In the genomic region with DNA sequence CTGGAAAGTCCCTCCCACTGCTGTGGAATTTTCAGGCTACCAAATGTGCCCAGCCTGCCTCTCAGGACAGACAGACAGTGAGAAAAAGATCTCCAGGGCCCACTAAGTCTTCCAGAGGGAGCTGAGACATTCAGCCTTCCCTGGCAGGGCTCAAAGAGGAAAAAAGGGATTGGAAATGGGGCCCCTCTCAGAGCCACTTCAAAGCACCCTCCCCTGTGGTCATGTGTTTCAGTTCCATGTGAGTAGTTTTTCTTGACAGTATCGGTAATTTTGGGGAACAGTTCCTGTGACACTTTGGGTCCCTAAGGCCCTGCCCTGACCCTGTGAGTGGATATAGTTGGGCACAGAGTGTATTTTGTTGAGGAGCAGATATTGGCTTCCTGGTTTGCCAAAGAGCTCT, we compare ENCODE assay signal across 18 cellular contexts. TPM values are rescaled to one million over a fixed set of nuclear protein-coding genes. Genes with fewer than 3 reads are reported as not detected.
DNase-seq lines count a peak whose midpoint lies in the region; ATAC-seq lines count a peak whose summit lies in the region.
"Had no signal": no experiment of that assay in that cellular context is flagged by ENCODE, and none has a peak within 500 bp of the region (broad histone marks: within the 10 kb centered on the region; RNA-seq: fewer than 3 reads in every experiment).

No MANE protein-coding gene starts in this region.

- H3K4me3 ChIP-seq in CD8-positive, alpha-beta memory T cell (ENCODE audit: low read length): no peak overlapping the region
- H3K4me3 ChIP-seq: MG63 had no signal

- H3K4me1 ChIP-seq in CD8-positive, alpha-beta memory T cell (ENCODE audit: insufficient read depth, low read length): peaks cover 71% of the 10 kb centered on the region

- H3K9me3 ChIP-seq in CD8-positive, alpha-beta memory T cell (ENCODE audit: low read length): no peaks in the 10 kb centered on the region
- H3K9me3 ChIP-seq: MG63 had no signal

- intact Hi-C loops in activated CD4-positive, alpha-beta memory T cell treated with anti-CD3 and anti-CD28 coated beads for 36 hours (cut with micrococcal nuclease): no loop called here

- ATAC-seq in GM21360 (IDR thresholded peaks at IDR 0.05; ENCODE audit: unreplicated experiment): peak; percentile 41
- no peak for ATAC-seq in naive thymus-derived CD8-positive, alpha-beta T cell
- ATAC-seq: activated CD4-positive, CD25-positive, alpha-beta regulatory T cell treated with anti-CD3 and anti-CD28 coated beads, Interleukin-2, amount 50 U/mL, for 24 hours; left cardiac atrium; natural killer cell treated with Interleukin-12 subunit alpha and Interleukin-12 subunit beta and Interleukin-15 and Interleukin-18, amount 100 ng/mL, for 72 hours; sciatic nerve had no signal

- H3K4me3 Mint-ChIP-seq in CD8-positive, alpha-beta memory T cell: no peak overlapping the region
- no peak overlapping the region for H3K4me3 Mint-ChIP-seq in activated CD4-positive, alpha-beta memory T cell treated with anti-CD3 and anti-CD28 coated beads for 36 hours
- H3K4me3 Mint-ChIP-seq in naive thymus-derived CD8-positive, alpha-beta T cell: peak overlapping the region in 3 of 10 donors; percentile 18 to 26 (median 18)
- H3K4me3 Mint-ChIP-seq: natural killer cell treated with Interleukin-12 subunit alpha and Interleukin-12 subunit beta and Interleukin-15 and Interleukin-18, amount 100 ng/mL, for 72 hours had no signal

- peaks cover 0 to 4% (median 0%) of the 10 kb centered on the region in 3 donors for H3K36me3 Mint-ChIP-seq in CD8-positive, alpha-beta memory T cell
- no peaks in the 10 kb centered on the region for H3K36me3 Mint-ChIP-seq in activated CD4-positive, alpha-beta memory T cell treated with anti-CD3 and anti-CD28 coated beads for 36 hours
- H3K36me3 Mint-ChIP-seq in naive thymus-derived CD8-positive, alpha-beta T cell: peaks cover 0 to 2% (median 0%) of the 10 kb centered on the region in 3 donors
- H3K36me3 Mint-ChIP-seq: natural killer cell treated with Interleukin-12 subunit alpha and Interleukin-12 subunit beta and Interleukin-15 and Interleukin-18, amount 100 ng/mL, for 72 hours had no signal

- no peaks in the 10 kb centered on the region for H3K36me3 ChIP-seq in CD8-positive, alpha-beta memory T cell (ENCODE audit: insufficient read depth, low read length)

- no peaks in the 10 kb centered on the region for H3K27me3 ChIP-seq in CD8-positive, alpha-beta memory T cell (ENCODE audit: insufficient read depth, low read length, poor library complexity, severe bottlenecking)
- H3K27me3 ChIP-seq: MG63 had no signal

- no peaks in the 10 kb centered on the region for H3K27me3 Mint-ChIP-seq in CD8-positive, alpha-beta memory T cell
- H3K27me3 Mint-ChIP-seq in activated CD4-positive, alpha-beta memory T cell treated with anti-CD3 and anti-CD28 coated beads for 36 hours: no peaks in the 10 kb centered on the region
- H3K27me3 Mint-ChIP-seq in naive thymus-derived CD8-positive, alpha-beta T cell: no peaks in the 10 kb centered on the region
- H3K27me3 Mint-ChIP-seq: natural killer cell treated with Interleukin-12 subunit alpha and Interleukin-12 subunit beta and Interleukin-15 and Interleukin-18, amount 100 ng/mL, for 72 hours had no signal

- no peaks in the 10 kb centered on the region for H3K9me3 Mint-ChIP-seq in CD8-positive, alpha-beta memory T cell
- no peaks in the 10 kb centered on the region for H3K9me3 Mint-ChIP-seq in activated CD4-positive, alpha-beta memory T cell treated with anti-CD3 and anti-CD28 coated beads for 36 hours
- H3K9me3 Mint-ChIP-seq in naive thymus-derived CD8-positive, alpha-beta T cell: no peaks in the 10 kb centered on the region
- H3K9me3 Mint-ChIP-seq: natural killer cell treated with Interleukin-12 subunit alpha and Interleukin-12 subunit beta and Interleukin-15 and Interleukin-18, amount 100 ng/mL, for 72 hours had no signal

- H3K4me1 Mint-ChIP-seq in CD8-positive, alpha-beta memory T cell: peaks cover 62 to 93% (median 78%) of the 10 kb centered on the region in 3 donors
- H3K4me1 Mint-ChIP-seq in activated CD4-positive, alpha-beta memory T cell treated with anti-CD3 and anti-CD28 coated beads for 36 hours (ENCODE audit: low read depth): peaks cover 66% of the 10 kb centered on the region
- H3K4me1 Mint-ChIP-seq in naive thymus-derived CD8-positive, alpha-beta T cell: peaks cover 38 to 90% (median 86%) of the 10 kb centered on the region in 4 donors

- peak overlapping the region in 7 of 8 donors; percentile 3 to 83 (median 66) for H3K27ac Mint-ChIP-seq in CD8-positive, alpha-beta memory T cell
- H3K27ac Mint-ChIP-seq in activated CD4-positive, alpha-beta memory T cell treated with anti-CD3 and anti-CD28 coated beads for 36 hours: peak overlapping the region; percentile 34
- H3K27ac Mint-ChIP-seq in naive thymus-derived CD8-positive, alpha-beta T cell: peak overlapping the region; percentile 6 to 92 (median 74)

- no peak overlapping the region for H3K27ac ChIP-seq in CD8-positive, alpha-beta memory T cell (ENCODE audit: low read depth, low read length)

- DNase-seq in CD8-positive, alpha-beta memory T cell: no peak
- DNase-seq in activated CD4-positive, alpha-beta memory T cell treated with anti-CD3 and anti-CD28 coated beads for 36 hours: no peak
- DNase-seq in naive thymus-derived CD8-positive, alpha-beta T cell: no peak
- no peak for DNase-seq in NCI-H128 (lab: John Stamatoyannopoulos, UW; ENCODE audit: unreplicated experiment)
- no peak for DNase-seq in DMS79 treated with DMSO at 0.1 percent for 48 hours (lab: John Stamatoyannopoulos, UW)
- no peak for DNase-seq in NCI-H1417 (lab: John Stamatoyannopoulos, UW)
- DNase-seq in GDM1 (lab: John Stamatoyannopoulos, UW): no peak
- DNase-seq: activated gamma-delta T cell, glutamatergic neuron, GOT3, left cardiac atrium, MG63, NCI-H2171 treated with DMSO at 0.1 percent for 48 hours, SW 1271 had no signal

- POLR2A ChIA-PET in CD8-positive, alpha-beta memory T cell (lab: Charles Lee): no interaction called here
- POLR2A ChIA-PET in activated CD4-positive, alpha-beta memory T cell treated with anti-CD3 and anti-CD28 coated beads for 36 hours (lab: Charles Lee): no interaction called here
- POLR2A ChIA-PET in naive thymus-derived CD8-positive, alpha-beta T cell (lab: Charles Lee): interaction anchor here (0.6 kb wide), 1 partner anchor 16 kb away, joined by 3 read pairs; no protein-coding TSS in a partner anchor

- CTCF ChIA-PET in CD8-positive, alpha-beta memory T cell (lab: Charles Lee): interaction anchor here (1.3 to 1.6 kb wide), 2 partner anchors 9 to 65 kb away, joined by 3 to 4 read pairs; no protein-coding TSS in a partner anchor
- CTCF ChIA-PET in activated CD4-positive, alpha-beta memory T cell treated with anti-CD3 and anti-CD28 coated beads for 36 hours (lab: Charles Lee): interaction anchor here (0.9 kb wide), 1 partner anchor 12 kb away, joined by 3 read pairs; no protein-coding TSS in a partner anchor

RNA-seq across cellular contexts. Expression of gene LARP1, which starts 25.0 kb away (rescaled TPM):
- total RNA-seq in CD8-positive, alpha-beta memory T cell: 100 to 1,000 TPM; 329 to 344 TPM
- polyA plus RNA-seq in CD8-positive, alpha-beta memory T cell: 28.4 TPM
- total RNA-seq in activated CD4-positive, alpha-beta memory T cell treated with anti-CD3 and anti-CD28 coated beads for 36 hours: 100 to 1,000 TPM; 186 to 201 TPM
- 100 to 1,000 TPM; 177 to 180 TPM for total RNA-seq in naive thymus-derived CD8-positive, alpha-beta T cell
- 10 to 100 TPM; 10.9 to 29.4 (median 13.8) TPM for polyA plus RNA-seq in naive thymus-derived CD8-positive, alpha-beta T cell
